17 cellular contexts compared by ENCODE assay signal in the genomic region with DNA sequence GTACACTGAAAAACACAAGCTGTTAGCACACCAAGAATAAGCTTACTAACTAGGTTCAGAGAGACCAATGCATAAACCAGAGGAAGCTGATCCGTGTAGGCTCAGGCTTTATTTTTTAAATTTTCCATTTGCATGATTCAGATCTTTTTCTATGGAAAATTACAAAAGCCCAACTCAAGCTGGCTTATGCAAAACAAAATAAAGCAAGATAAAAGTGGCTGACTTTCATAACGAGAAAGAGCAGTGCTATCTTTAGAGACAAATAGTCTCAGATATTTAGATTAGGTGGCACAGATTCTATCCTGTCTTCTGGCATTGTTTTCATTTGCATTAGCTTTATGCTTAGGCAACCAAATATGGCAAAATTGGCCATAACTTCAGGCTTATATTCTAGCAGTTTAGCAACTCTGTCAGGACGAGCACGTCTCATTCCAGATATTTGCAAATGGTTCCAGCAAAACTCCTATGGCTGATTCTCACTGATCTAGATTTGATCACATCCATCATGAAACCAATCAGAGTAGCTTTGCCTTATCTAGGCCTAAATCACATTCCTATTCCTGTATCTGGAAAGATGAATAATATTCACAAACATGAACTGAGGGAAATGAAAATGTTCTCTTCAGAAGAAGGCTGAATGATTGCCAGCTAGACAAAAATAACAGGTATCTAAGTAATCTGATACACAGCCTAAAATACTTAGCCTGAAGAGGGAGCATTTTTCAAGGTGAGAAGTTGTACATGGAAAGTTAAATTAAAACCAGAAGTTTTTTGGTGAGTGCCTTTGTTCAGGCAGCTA.
DNase-seq lines count a peak whose midpoint lies in the region; ATAC-seq, FAIRE-seq and TF ChIP-seq lines count a peak whose summit lies in the region.
"Had no signal": no experiment of that assay in that cellular context is flagged by ENCODE, and none has a peak within 500 bp of the region (broad histone marks: within the 10 kb centered on the region; RNA-seq: fewer than 3 reads in every experiment).

No MANE protein-coding gene starts in this region.

- intact Hi-C loops in kidney (cut with DNase I) = no loop called here

- no peaks in the 10 kb centered on the region for H3K27me3 ChIP-seq in hepatocyte
- H3K27me3 ChIP-seq: right atrium auricular region had no signal

- TF ChIP-seq CTCF in 22Rv1 (IDR thresholded peaks at IDR 0.05) (peak; percentile 28), hepatocyte (IDR thresholded peaks at IDR 0.05; ENCODE audit: poor library complexity) (peak; percentile 24), kidney (IDR thresholded peaks at IDR 0.05; ENCODE audit: borderline replicate concordance, extremely low read depth, insufficient read depth) (no peak)

- H3K79me2 ChIP-seq in hepatocyte = no peaks in the 10 kb centered on the region

- WGBS in hepatocyte (ENCODE audit: low lambda C conversion rate, missing lambda C conversion rate) = 61% methylated on average over 4 of the region's 4 CpGs

- H3K27ac Mint-ChIP-seq in activated naive CD4-positive, alpha-beta T cell treated with anti-CD3 and anti-CD28 coated beads, Interleukin-2, amount 50 U/mL, for 72 hours = no peak overlapping the region
- H3K27ac Mint-ChIP-seq: activated CD8-positive, alpha-beta T cell treated with anti-CD3 and anti-CD28 coated beads, Interleukin-2, amount 10 ng/mL, durations not matched to agents 7 days and 5 days; activated T-helper 17 cell treated with anti-CD3 and anti-CD28 coated beads, Interleukin-2, amount 50 U/mL, for 72 hours; memory B cell; nephron progenitor cell had no signal

- no peak for ATAC-seq in activated naive CD4-positive, alpha-beta T cell treated with anti-CD3 and anti-CD28 coated beads, Interleukin-2, amount 50 U/mL, for 72 hours
- ATAC-seq: activated CD8-positive, alpha-beta T cell treated with anti-CD3 and anti-CD28 coated beads, Interleukin-2, amount 10 ng/mL, durations not matched to agents 7 days and 5 days; activated T-helper 17 cell treated with anti-CD3 and anti-CD28 coated beads, Interleukin-2, amount 50 U/mL, for 72 hours had no signal

- H4K20me1 ChIP-seq in hepatocyte (ENCODE audit: insufficient read depth, poor library complexity, severe bottlenecking) = no peaks in the 10 kb centered on the region

- H3K9me3 Mint-ChIP-seq in activated naive CD4-positive, alpha-beta T cell treated with anti-CD3 and anti-CD28 coated beads, Interleukin-2, amount 50 U/mL, for 72 hours = peaks cover 0 to 13% of the 10 kb centered on the region in 2 donors
- H3K9me3 Mint-ChIP-seq: activated T-helper 17 cell treated with anti-CD3 and anti-CD28 coated beads, Interleukin-2, amount 50 U/mL, for 72 hours had no signal

- H3K9ac ChIP-seq in kidney (ENCODE audit: low read length in 2 of 2) = no peak overlapping the region

- no peaks in the 10 kb centered on the region for H3K36me3 Mint-ChIP-seq in activated naive CD4-positive, alpha-beta T cell treated with anti-CD3 and anti-CD28 coated beads, Interleukin-2, amount 50 U/mL, for 72 hours
- H3K36me3 Mint-ChIP-seq: memory B cell had no signal

- no peaks in the 10 kb centered on the region for H3K9me3 ChIP-seq in hepatocyte (ENCODE audit: low read depth)
- no peaks in the 10 kb centered on the region for H3K9me3 ChIP-seq in kidney (ENCODE audit: control insufficient read depth in 1 of 2, low read length in 2 of 2)
- H3K9me3 ChIP-seq: Caco-2, right atrium auricular region had no signal

- DNase-seq in HT-29 (ENCODE audit: low spot score) (peak; percentile 26), amniotic epithelial cell (ENCODE audit: low read depth) (peak; percentile 42), hepatocyte (ENCODE audit: low spot score) (no peak), kidney (no peak), GM12892 (ENCODE audit: insufficient read length) (no peak)
- DNase-seq in stimulated activated CD4-positive, alpha-beta T cell treated with anti-CD3 and anti-CD28 coated beads, Interleukin-2, amount 100 ng/mL, for 48 hours = no peak
- no peak for DNase-seq in activated naive CD4-positive, alpha-beta T cell treated with anti-CD3 and anti-CD28 coated beads, Interleukin-2, amount 50 U/mL, for 72 hours (ENCODE audit: low spot score in 2 of 2)
- DNase-seq: activated CD8-positive, alpha-beta T cell treated with anti-CD3 and anti-CD28 coated beads, Interleukin-2, amount 10 ng/mL, durations not matched to agents 7 days and 5 days; Caco-2; foreskin fibroblast; NCI-H1048; nephron progenitor cell; stimulated activated CD4-positive, alpha-beta T cell treated with anti-CD3 and anti-CD28 coated beads, Interleukin-1b, Interleukin-23, amount 100 ng/mL, for 48 hours had no signal

- H3K36me3 ChIP-seq in hepatocyte (replicated peaks; ENCODE audit: insufficient read depth, low read depth) = no peaks in the 10 kb centered on the region
- no peaks in the 10 kb centered on the region for H3K36me3 ChIP-seq in kidney (ENCODE audit: control insufficient read depth in 1 of 2, insufficient read depth in 2 of 2, low read length in 2 of 2)
- H3K36me3 ChIP-seq: right atrium auricular region had no signal

- H3K4me2 ChIP-seq in hepatocyte = no peak overlapping the region

- no peak overlapping the region for H3K4me3 ChIP-seq in hepatocyte
- no peak overlapping the region for H3K4me3 ChIP-seq in kidney (ENCODE audit: low read length in 2 of 2)
- H3K4me3 ChIP-seq: right atrium auricular region had no signal

- no peak for FAIRE-seq in kidney (lab: Jason Lieb, UNC)
- no peak for FAIRE-seq in GM12892 (lab: Jason Lieb, UNC)

- no peaks in the 10 kb centered on the region for H3K4me1 ChIP-seq in hepatocyte (ENCODE audit: insufficient read depth)
- no peaks in the 10 kb centered on the region for H3K4me1 ChIP-seq in kidney (ENCODE audit: control insufficient read depth in 1 of 2, insufficient read depth in 1 of 2, low read depth in 1 of 2, low read length in 2 of 2)
- H3K4me1 ChIP-seq: Caco-2, right atrium auricular region had no signal

- no peak overlapping the region for H2AFZ ChIP-seq in hepatocyte

- H3K27ac ChIP-seq in 22Rv1 = no peak overlapping the region
- H3K27ac ChIP-seq in hepatocyte = no peak overlapping the region
- H3K27ac ChIP-seq in kidney (ENCODE audit: low read depth in 2 of 2, low read length in 2 of 2) = peak overlapping the region in 1 of 2 donors; percentile 29
- H3K27ac ChIP-seq: right atrium auricular region had no signal

- no peaks in the 10 kb centered on the region for H3K9me2 ChIP-seq in hepatocyte (replicated peaks; ENCODE audit: insufficient read depth)

- TF ChIP-seq POLR2A in GM12892 (IDR thresholded peaks at IDR 0.05; ENCODE audit: low read depth, low read length) = no peak

Comparison
In these comparisons a context has a peak if more than half of its experiments do, and no peak if none do; other contexts are left out.
1. DNase-seq: peak in HT-29 (single experiment) and amniotic epithelial cell (single experiment); none in hepatocyte (single experiment), kidney (single experiment), stimulated activated CD4-positive, alpha-beta T cell treated with anti-CD3 and anti-CD28 coated beads, Interleukin-2, amount 100 ng/mL, for 48 hours (0 of 2), activated naive CD4-positive, alpha-beta T cell treated with anti-CD3 and anti-CD28 coated beads, Interleukin-2, amount 50 U/mL, for 72 hours (0 of 2) and GM12892 (single experiment).